In genomic region chr21:34580181-34580700, GRCh38 we compare ENCODE assay signal across 16 cellular contexts. TPM values are rescaled to one million over a fixed set of nuclear protein-coding genes. Genes with fewer than 3 reads are reported as not detected.
A peak's percentile ranks its signal among the peaks of the same experiment; 100 is the strongest.
DNase-seq lines count a peak whose midpoint lies in the region; ATAC-seq, FAIRE-seq and TF ChIP-seq lines count a peak whose summit lies in the region.
"Had no signal": no experiment of that assay in that cellular context is flagged by ENCODE, and none has a peak within 500 bp of the region (broad histone marks: within the 10 kb centered on the region; RNA-seq: fewer than 3 reads in every experiment).

No MANE protein-coding gene starts in this region.

- FAIRE-seq in HepG2 (lab: Jason Lieb, UNC): no peak

- H4K20me1 ChIP-seq in HepG2 (ENCODE audit: insufficient read depth, low read length): no peaks in the 10 kb centered on the region

- TF ChIP-seq RAD21 in HepG2 (CRISPR knock-in tag; IDR thresholded peaks at IDR 0.05): no peak

- no peak for TF ChIP-seq POLR2A in HepG2 (IDR thresholded peaks at IDR 0.05; ENCODE audit: insufficient read depth in 1 of 2, low read depth in 2 of 2, low read length in 2 of 2)

- in situ Hi-C loops in HepG2 (cut with HindIII; ENCODE audit: extremely low pct_ligation_motif_present, low pct_unique_long_range_greater_than_20kb): no loop called here

- H3K27me3 ChIP-seq in esophagus (ENCODE audit: control insufficient read depth in 1 of 2, insufficient read depth in 2 of 2, low read length in 2 of 2) (no peaks in the 10 kb centered on the region), thoracic aorta (replicated peaks; ENCODE audit: insufficient read depth) (no peaks in the 10 kb centered on the region), HepG2 (ENCODE audit: control insufficient read depth in 1 of 2, insufficient read depth in 2 of 2, low read length in 2 of 2) (no peaks in the 10 kb centered on the region)
- H3K27me3 ChIP-seq: right lobe of liver, thyroid gland had no signal

- H3K4me1 ChIP-seq in esophagus (ENCODE audit: control insufficient read depth in 2 of 2, insufficient read depth in 2 of 2, low read length in 1 of 2) (peaks cover 9 to 20% of the 10 kb centered on the region in 2 donors), thoracic aorta (ENCODE audit: control insufficient read depth in 1 of 2, low read depth in 2 of 2) (peaks cover 19 to 76% of the 10 kb centered on the region in 2 donors), HepG2 (ENCODE audit: insufficient read depth, low read length) (peaks cover 13% of the 10 kb centered on the region)
- H3K4me1 ChIP-seq: right lobe of liver, thyroid gland had no signal

- POLR2A ChIA-PET in HepG2 (lab: Yijun Ruan, JAX): no interaction called here

- H2AFZ ChIP-seq in HepG2 (ENCODE audit: low read length): no peak overlapping the region

- TF ChIP-seq EP300 in HepG2 (IDR thresholded peaks at IDR 0.05; ENCODE audit: low read depth in 2 of 2, low read length in 2 of 2): no peak
- no peak for TF ChIP-seq EP300 in HepG2 (CRISPR knock-in tag; IDR thresholded peaks at IDR 0.05; ENCODE audit: borderline replicate concordance)

- H3K79me2 ChIP-seq in HepG2 (ENCODE audit: insufficient read depth, low read length): no peaks in the 10 kb centered on the region

- H3K9me3 ChIP-seq in esophagus (ENCODE audit: control insufficient read depth in 2 of 2, insufficient read depth in 1 of 2, low read depth in 1 of 2, low read length in 1 of 2): no peaks in the 10 kb centered on the region
- H3K9me3 ChIP-seq in thoracic aorta: no peaks in the 10 kb centered on the region
- H3K9me3 ChIP-seq in HepG2 (ENCODE audit: low read length): no peaks in the 10 kb centered on the region
- H3K9me3 ChIP-seq: right lobe of liver, thyroid gland had no signal

- 46 to 54% methylated on average over 9 of the region's 9 CpGs for WGBS in esophagus, 2 donors
- WGBS in HepG2 (ENCODE audit: low lambda C conversion rate): 79% methylated on average over 8 of the region's 9 CpGs

- intact Hi-C loops in left colon (cut with DNase I, micrococcal nuclease) (no loop called here), HepG2 (cut with micrococcal nuclease; ENCODE audit: unreplicated experiment) (loop anchor here (5.0 kb wide), 1 partner anchor 33 kb away; no protein-coding TSS in a partner anchor)

- no peak overlapping the region for H3K9ac ChIP-seq in HepG2 (ENCODE audit: insufficient read depth, low read depth, low read length)

- ATAC-seq in left colon (peak; percentile 78), thoracic aorta (ENCODE audit: insufficient number of reproducible peaks, low FRiP score, low read depth) (no peak), HepG2 (no peak)
- ATAC-seq: right lobe of liver had no signal

- peak; percentile 27 for DNase-seq in NK-92 treated with Interleukin-12 subunit alpha and Interleukin-12 subunit beta, amount 100 ng/mL, for 24 hours (lab: John Stamatoyannopoulos, UW)
- DNase-seq in NK-92 (lab: John Stamatoyannopoulos, UW; ENCODE audit: unreplicated experiment) (no peak), left colon (peak; percentile 62 to 65), thoracic aorta (ENCODE audit: low spot score) (no peak), HepG2 (ENCODE audit: low spot score) (no peak), middle frontal gyrus (ENCODE audit: extremely low spot score, low spot score) (no peak), C1 segment of cervical spinal cord (lab: John Stamatoyannopoulos, UW) (no peak)
- DNase-seq: activated CD4-positive, alpha-beta T cell treated with anti-CD3 and anti-CD28 coated beads for 4 hours; Calu3; KBM-7; NCI-H2029 treated with DMSO at 0.1 percent for 48 hours; right lobe of liver; SW 1271; thyroid gland had no signal

- peak overlapping the region; percentile 67 to 89 for H3K27ac ChIP-seq in esophagus (ENCODE audit: low read depth in 2 of 2, low read length in 1 of 2)
- peak overlapping the region; percentile 48 to 52 for H3K27ac ChIP-seq in thoracic aorta
- H3K27ac ChIP-seq in HepG2 (ENCODE audit: extremely low read length, insufficient read depth, low read length): no peak overlapping the region
- H3K27ac ChIP-seq: 22Rv1, right lobe of liver, thyroid gland had no signal

- no peak for TF ChIP-seq CTCF in thoracic aorta (IDR thresholded peaks at IDR 0.05)
- no peak for TF ChIP-seq CTCF in HepG2 (CRISPR knock-in tag; IDR thresholded peaks at IDR 0.05)

- no TSS peak for BruUV-seq in HepG2 (replicated peaks; lab: Mats Ljungman, UMichigan)

- H3K4me3 ChIP-seq in esophagus (ENCODE audit: low read depth in 1 of 2, low read length in 2 of 2) (no peak overlapping the region), thoracic aorta (no peak overlapping the region), HepG2 (replicated peaks in 1 of 3; ENCODE audit: insufficient read depth in 1 of 3, low read depth in 2 of 3, low read length in 3 of 3) (no peak overlapping the region)
- H3K4me3 ChIP-seq: right lobe of liver, thyroid gland had no signal

- CTCF ChIA-PET in HepG2 (lab: Yijun Ruan, JAX; ENCODE audit: low intra/inter-chr PET ratio, low total read pairs): no interaction called here

- H3K36me3 ChIP-seq in esophagus (ENCODE audit: control insufficient read depth in 2 of 2, insufficient read depth in 2 of 2, low read length in 1 of 2): no peaks in the 10 kb centered on the region
- no peaks in the 10 kb centered on the region for H3K36me3 ChIP-seq in thoracic aorta
- H3K36me3 ChIP-seq in HepG2 (replicated peaks in 1 of 2; ENCODE audit: control insufficient read depth in 1 of 2, insufficient read depth in 2 of 2, low read length in 2 of 2): no peaks in the 10 kb centered on the region
- H3K36me3 ChIP-seq: right lobe of liver, thyroid gland had no signal

- H3K4me2 ChIP-seq in HepG2 (ENCODE audit: low read depth, low read length): no peak overlapping the region

TF ChIP-seq in HepG2, 621 proteins besides CTCF, POLR2A, EP300 and RAD21:
- no peak for TF ChIP-seq SP2 (CRISPR knock-in tag; IDR thresholded peaks at IDR 0.05)

RNA-seq across cellular contexts. Expression of gene RCAN1, which starts 34.7 kb away (rescaled TPM):
- 1 to 10 TPM; 6.4 to 9.9 TPM for polyA plus RNA-seq in esophagus
- total RNA-seq in left colon: 10 to 100 TPM; 47.4 to 91.3 TPM
- 10 to 100 TPM; 39.3 to 45.2 TPM for total RNA-seq in thoracic aorta
- total RNA-seq in HepG2 (2016; rRNA removed; fragmentation: Illumina TruSeq; extraction: Trizol): 34.1 and 35.1 TPM in 2 replicates
- 7.0 and 9.0 TPM in 2 replicates for total RNA-seq in HepG2 (2016; cell fraction: cytosol; rRNA removed; fragmentation: Illumina TruSeq; extraction: Trizol; ENCODE audit: low read depth)
- total RNA-seq in HepG2 (2016; cell fraction: insoluble cytoplasmic fraction; rRNA removed; fragmentation: Illumina TruSeq; extraction: Trizol): 34.2 and 35.1 TPM in 2 replicates
- 18.9 and 22.0 TPM in 2 replicates for total RNA-seq in HepG2 (2016; cell fraction: membrane; rRNA removed; fragmentation: Illumina TruSeq; extraction: Trizol)
- total RNA-seq in HepG2 (2016; cell fraction: nucleus; rRNA removed; fragmentation: Illumina TruSeq; extraction: Trizol): 25.9 and 26.8 TPM in 2 replicates
- 8.5 and 9.4 TPM in 2 replicates for polyA plus RNA-seq in HepG2 (2011; rRNA removed)
- polyA plus RNA-seq in HepG2 (2011; cell fraction: cytosol; rRNA removed): 5.5 and 8.2 TPM in 2 replicates
- polyA plus RNA-seq in HepG2 (2011; cell fraction: nucleus; rRNA removed): 6.0 and 7.7 TPM in 2 replicates
- 10.5 and 13.0 TPM in 2 replicates for polyA plus RNA-seq in HepG2 (2012)
- polyA plus RNA-seq in HepG2 (2016; cell fraction: cytosol; fragmentation: Illumina TruSeq; extraction: Trizol; ENCODE audit: low read depth): 5.4 and 6.4 TPM in 2 replicates
- 34.4 and 35.4 TPM in 2 replicates for polyA plus RNA-seq in HepG2 (2016; cell fraction: insoluble cytoplasmic fraction; fragmentation: Illumina TruSeq; extraction: Trizol; ENCODE audit: low read depth)
- polyA plus RNA-seq in HepG2 (2016; cell fraction: membrane; fragmentation: Illumina TruSeq; extraction: Trizol; ENCODE audit: low read depth): 14.7 and 15.5 TPM in 2 replicates
- polyA plus RNA-seq in HepG2 (2016; cell fraction: nucleus; fragmentation: Illumina TruSeq; extraction: Trizol; ENCODE audit: insufficient read depth, low read depth): 25.3 and 26.9 TPM in 2 replicates
- polyA minus RNA-seq in HepG2 (2011; rRNA and poly(A)+ RNA removed; ENCODE audit: low replicate concordance): 9.4 and 14.1 TPM in 2 replicates
- polyA minus RNA-seq in HepG2 (2011; cell fraction: cytosol; rRNA and poly(A)+ RNA removed): 8.4 and 9.4 TPM in 2 replicates
- polyA minus RNA-seq in HepG2 (2011; cell fraction: nucleus; rRNA and poly(A)+ RNA removed): 19.4 and 30.5 TPM in 2 replicates

Comparison
In these comparisons a context has a peak if more than half of its experiments do, and no peak if none do; other contexts are left out.
1. DNase-seq: peak in NK-92 treated with Interleukin-12 subunit alpha and Interleukin-12 subunit beta, amount 100 ng/mL, for 24 hours (single experiment) and left colon (2 of 2); none in NK-92 (single experiment), thoracic aorta (single experiment), HepG2 (single experiment), middle frontal gyrus (single experiment) and C1 segment of cervical spinal cord (0 of 14).